In genomic region chr19:57279418-57280164, GRCh38 we compare ENCODE assay signal across 1 cellular context.
A peak's percentile ranks its signal among the peaks of the same experiment; 100 is the strongest.
TF ChIP-seq lines count a peak whose summit lies in the region.

No MANE protein-coding gene starts in this region.

TF ChIP-seq in SK-N-SH, 30 proteins besides CTCF, POLR2A, EP300 and RAD21 (continued from another document):
- 0 out of 2 replicates have a peak, but pooled peaks have one; percentile 23 for TF ChIP-seq ZBTB33 (IDR thresholded peaks at IDR 0.05; ENCODE audit: borderline replicate concordance, low read depth)
- TF ChIP-seq EZH2phosphoT487 (IDR thresholded peaks at IDR 0.05; ENCODE audit: borderline replicate concordance, low read depth) = no peak
- no peak for TF ChIP-seq TCF12 (IDR thresholded peaks at IDR 0.05)
- no peak for TF ChIP-seq RFX5 (IDR thresholded peaks at IDR 0.05; ENCODE audit: low read length)
- TF ChIP-seq NFIC (IDR thresholded peaks at IDR 0.05; ENCODE audit: borderline replicate concordance) = no peak
- TF ChIP-seq POLR2AphosphoS5 (IDR thresholded peaks at IDR 0.05; ENCODE audit: low read depth, low read length) = peak; percentile 92
- TF ChIP-seq USF2 (IDR thresholded peaks at IDR 0.05; ENCODE audit: borderline replicate concordance, low read depth, low read length) = no peak
- peak; percentile 97 for TF ChIP-seq MXI1 (IDR thresholded peaks at IDR 0.05; ENCODE audit: low read depth, low read length)
- peak; percentile 46; the same call in 1 of the 2 replicates for TF ChIP-seq RCOR1 (IDR thresholded peaks at IDR 0.05; ENCODE audit: low read length)
- no peak for TF ChIP-seq FOSL2 (IDR thresholded peaks at IDR 0.05; ENCODE audit: borderline replicate concordance, low read depth)
- peak; percentile 72; the same call in 1 of the 2 replicates for TF ChIP-seq USF1 (IDR thresholded peaks at IDR 0.05; ENCODE audit: borderline replicate concordance, low read depth)
- TF ChIP-seq FOXJ3 (CRISPR knock-in tag; IDR thresholded peaks at IDR 0.05) = no peak
- no peak for TF ChIP-seq NRF1 (IDR thresholded peaks at IDR 0.05; ENCODE audit: low read depth, low read length)
- TF ChIP-seq RXRA (IDR thresholded peaks at IDR 0.05; ENCODE audit: borderline replicate concordance, low read depth) = no peak
- TF ChIP-seq MEF2A (IDR thresholded peaks at IDR 0.05; ENCODE audit: borderline replicate concordance, low read depth) = no peak
- TF ChIP-seq YY1 (IDR thresholded peaks at IDR 0.05; ENCODE audit: low read depth) = no peak
- TF ChIP-seq ELF1 (IDR thresholded peaks at IDR 0.05) = peak; percentile 95
